In genomic region chr6:45445749-45446454, GRCh38 we compare ENCODE assay signal across 9 cellular contexts.
DNase-seq lines count a peak whose midpoint lies in the region; ATAC-seq, FAIRE-seq and TF ChIP-seq lines count a peak whose summit lies in the region.
"Had no signal": no experiment of that assay in that cellular context is flagged by ENCODE, and none has a peak within 500 bp of the region (broad histone marks: within the 10 kb centered on the region; RNA-seq: fewer than 3 reads in every experiment).

No MANE protein-coding gene starts in this region.

- in situ Hi-C loops in Panc1 (cut with HindIII; ENCODE audit: low pct_unique_long_range_greater_than_20kb, low sequenced_read_pairs) = no loop called here

- no peak for TF ChIP-seq CTCF in Panc1 (IDR thresholded peaks at IDR 0.05)
- no peak for TF ChIP-seq CTCF in bronchial epithelial cell (IDR thresholded peaks at IDR 0.05; ENCODE audit: insufficient read depth, low read length, severe bottlenecking)
- no peak for TF ChIP-seq CTCF in kidney epithelial cell (IDR thresholded peaks at IDR 0.05; ENCODE audit: insufficient read depth, low read length, poor library complexity, severe bottlenecking)
- no peak for TF ChIP-seq CTCF in stomach (IDR thresholded peaks at IDR 0.05)

- TF ChIP-seq EP300 in stomach (IDR thresholded peaks at IDR 0.05) = no peak

- intact Hi-C loops in Panc1 (cut with micrococcal nuclease; ENCODE audit: unreplicated experiment) (no loop called here), stomach (cut with DNase I; ENCODE audit: low total_unique reads) (no loop called here)

- H3K4me1 ChIP-seq in Panc1 (ENCODE audit: control insufficient read depth, insufficient read depth, low read length) = peaks cover 54% of the 10 kb centered on the region
- peaks cover 11 to 41% (median 21%) of the 10 kb centered on the region in 4 donors for H3K4me1 ChIP-seq in stomach

- WGBS in stomach, 5 donors = 11 to 17% (median 14%) methylated on average over 8 of the region's 8 CpGs

- no TSS peak for BruUV-seq in Panc1 (replicated peaks; lab: Mats Ljungman, UMichigan)

- peak overlapping the region in 1 of 2 experiments; percentile 38; a peak in 2 of 4 replicates for H3K4me3 ChIP-seq in Panc1 (ENCODE audit: low read depth in 2 of 2, low read length in 2 of 2)
- H3K4me3 ChIP-seq in bronchial epithelial cell (ENCODE audit: low read depth, low read length) = no peak overlapping the region
- H3K4me3 ChIP-seq in kidney epithelial cell (ENCODE audit: low read depth, low read length) = no peak overlapping the region
- no peak overlapping the region for H3K4me3 ChIP-seq in stomach

- ATAC-seq in Panc1 (peak; percentile 97), GM21360 (IDR thresholded peaks at IDR 0.05; ENCODE audit: unreplicated experiment) (no peak)

- DNase-seq in AML-193 (lab: John Stamatoyannopoulos, UW) (peak; percentile 100), HEK293T (ENCODE audit: extremely low spot score) (peak; percentile 36), Panc1 (ENCODE audit: low read depth, low spot score) (peak; percentile 99), bronchial epithelial cell (ENCODE audit: low read depth) (peak; percentile 99), kidney epithelial cell (ENCODE audit: low read depth) (peak; percentile 96), stomach (peak; percentile 59), NCI-H526 (lab: John Stamatoyannopoulos, UW) (no peak)

- H3K9me3 ChIP-seq in Panc1 (ENCODE audit: control insufficient read depth, insufficient read depth, low read depth, low read length) (no peaks in the 10 kb centered on the region), stomach (no peaks in the 10 kb centered on the region)

- no peaks in the 10 kb centered on the region for H3K36me3 ChIP-seq in Panc1 (ENCODE audit: control insufficient read depth, insufficient read depth, low read length)
- H3K36me3 ChIP-seq in bronchial epithelial cell (ENCODE audit: control insufficient read depth, insufficient read depth, low read length) = no peaks in the 10 kb centered on the region
- H3K36me3 ChIP-seq in kidney epithelial cell (ENCODE audit: control insufficient read depth, insufficient read depth, low read length) = peaks cover 4% of the 10 kb centered on the region
- H3K36me3 ChIP-seq in stomach = no peaks in the 10 kb centered on the region

- peak overlapping the region; percentile 96 for H3K27ac ChIP-seq in Panc1 (ENCODE audit: low read length)
- peak overlapping the region; percentile 5 to 76 (median 50) for H3K27ac ChIP-seq in stomach
- H3K27ac ChIP-seq: parathyroid adenoma had no signal

- H3K27me3 ChIP-seq in Panc1 (ENCODE audit: control insufficient read depth, insufficient read depth, low read length) = no peaks in the 10 kb centered on the region
- no peaks in the 10 kb centered on the region for H3K27me3 ChIP-seq in bronchial epithelial cell (ENCODE audit: control insufficient read depth, insufficient read depth, low read length)
- no peaks in the 10 kb centered on the region for H3K27me3 ChIP-seq in kidney epithelial cell (ENCODE audit: control insufficient read depth, insufficient read depth, low read length)
- H3K27me3 ChIP-seq in stomach = no peaks in the 10 kb centered on the region

- POLR2A ChIA-PET in HEK293T (lab: Yijun Ruan, JAX) = interaction anchor here (0.9 kb wide), 1 partner anchor 68 kb away, joined by 5 read pairs; the partner anchor contains the start of gene SUPT3H
- POLR2A ChIA-PET in Panc1 (lab: Charles Lee) = interaction anchor here (0.7 kb wide), 1 partner anchor 83 kb away, joined by 4 read pairs; no protein-coding TSS in a partner anchor

- TF ChIP-seq POLR2A in stomach (IDR thresholded peaks at IDR 0.05) = no peak

- CTCF ChIA-PET in HEK293T (lab: Yijun Ruan, JAX) (interaction anchor here (0.8 kb wide), 1 partner anchor 269 kb away, joined by 3 read pairs; no protein-coding TSS in a partner anchor), Panc1 (lab: Charles Lee) (no interaction called here)

- FAIRE-seq in bronchial epithelial cell (lab: Jason Lieb, UNC) = no peak

TF ChIP-seq in HEK293T, 16 proteins besides CTCF, POLR2A, EP300 and RAD21:
- TF ChIP-seq PKNOX1 (IDR thresholded peaks at IDR 0.05) (peak; percentile 56; the same call in 1 of the 2 replicates), ZNF384 (IDR thresholded peaks at IDR 0.05) (no peak)
TF ChIP-seq in HEK293T: peak in this region for 1.

Comparison
In these comparisons a context has a peak if more than half of its experiments do, and no peak if none do; other contexts are left out.
1. DNase-seq: peak in AML-193 (2 of 2), HEK293T (single experiment), Panc1 (single experiment), bronchial epithelial cell (single experiment), kidney epithelial cell (single experiment) and stomach (single experiment); none in NCI-H526 (0 of 2).